ENCODE assay signal across 20 cellular contexts in genomic region chr20:57164872-57165271, GRCh38.
DNase-seq lines count a peak whose midpoint lies in the region; ATAC-seq, FAIRE-seq and TF ChIP-seq lines count a peak whose summit lies in the region.
"Had no signal": no experiment of that assay in that cellular context is flagged by ENCODE, and none has a peak within 500 bp of the region (broad histone marks: within the 10 kb centered on the region; RNA-seq: fewer than 3 reads in every experiment).

No MANE protein-coding gene starts in this region.

- H3K36me3 ChIP-seq in bronchial epithelial cell (ENCODE audit: control insufficient read depth, insufficient read depth, low read length) (no peaks in the 10 kb centered on the region), sigmoid colon (no peaks in the 10 kb centered on the region), upper lobe of right lung (no peaks in the 10 kb centered on the region)
- H3K36me3 ChIP-seq: BE2C, HAP-1 had no signal

- no peaks in the 10 kb centered on the region for H3K27me3 ChIP-seq in bronchial epithelial cell (ENCODE audit: control insufficient read depth, insufficient read depth, low read length)
- H3K27me3 ChIP-seq in sigmoid colon: no peaks in the 10 kb centered on the region
- H3K27me3 ChIP-seq in upper lobe of right lung: no peaks in the 10 kb centered on the region
- H3K27me3 ChIP-seq: BE2C had no signal

- no peak for ATAC-seq in HG03442 (IDR thresholded peaks at IDR 0.05; ENCODE audit: unreplicated experiment)
- ATAC-seq in activated CD4-positive, CD25-positive, alpha-beta regulatory T cell treated with anti-CD3 and anti-CD28 coated beads, Interleukin-2, amount 50 U/mL, for 24 hours: no peak
- no peak for ATAC-seq in upper lobe of right lung
- ATAC-seq: HepG2 had no signal

- 82 to 85% methylated on average over 7 of the region's 7 CpGs for WGBS in sigmoid colon, 2 donors

- TF ChIP-seq EP300 in sigmoid colon (IDR thresholded peaks at IDR 0.05): no peak

- no peak for TF ChIP-seq POLR2A in sigmoid colon (IDR thresholded peaks at IDR 0.05)

- DNase-seq in HTR-8/SVneo (ENCODE audit: insufficient read length, low spot score) (no peak), bronchial epithelial cell (ENCODE audit: low read depth) (no peak), sigmoid colon (peak; percentile 28), GM19239 (ENCODE audit: insufficient read length, low spot score) (no peak), upper lobe of right lung (no peak)
- DNase-seq: ACHN; BE2C; C1 segment of cervical spinal cord; CD4-positive, CD25-positive, alpha-beta regulatory T cell; CD8-positive, alpha-beta memory T cell; COR-L47; KBM-7 had no signal

- H3K4me3 ChIP-seq in bronchial epithelial cell (ENCODE audit: low read depth, low read length) (no peak overlapping the region), sigmoid colon (no peak overlapping the region), upper lobe of right lung (no peak overlapping the region)
- H3K4me3 ChIP-seq: HAP-1 had no signal

- TF ChIP-seq CTCF in bronchial epithelial cell (IDR thresholded peaks at IDR 0.05; ENCODE audit: insufficient read depth, low read length, severe bottlenecking) (no peak), sigmoid colon (IDR thresholded peaks at IDR 0.05) (no peak), upper lobe of right lung (IDR thresholded peaks at IDR 0.05) (no peak)

- H3K4me1 ChIP-seq in sigmoid colon (peaks cover 0 to 24% (median 16%) of the 10 kb centered on the region in 4 donors), upper lobe of right lung (no peaks in the 10 kb centered on the region)
- H3K4me1 ChIP-seq: BE2C, HAP-1 had no signal

- intact Hi-C loops in sigmoid colon (cut with DNase I) (no loop called here), upper lobe of right lung (cut with DNase I) (no loop called here)

- peak; percentile 95 for FAIRE-seq in HTR-8/SVneo (lab: Jason Lieb, UNC)
- peak; percentile 62 for FAIRE-seq in bronchial epithelial cell (lab: Jason Lieb, UNC)
- FAIRE-seq in GM19239 (lab: Jason Lieb, UNC): no peak
- FAIRE-seq: A204.1, D721Med, G401.6, GM12891, HepG2 had no signal

- H3K9me3 ChIP-seq in sigmoid colon (no peaks in the 10 kb centered on the region), upper lobe of right lung (no peaks in the 10 kb centered on the region)
- H3K9me3 ChIP-seq: BE2C, HAP-1 had no signal

- H3K27ac ChIP-seq in sigmoid colon: no peak overlapping the region
- no peak overlapping the region for H3K27ac ChIP-seq in upper lobe of right lung
